8 cellular contexts compared by ENCODE assay signal in the genomic region with DNA sequence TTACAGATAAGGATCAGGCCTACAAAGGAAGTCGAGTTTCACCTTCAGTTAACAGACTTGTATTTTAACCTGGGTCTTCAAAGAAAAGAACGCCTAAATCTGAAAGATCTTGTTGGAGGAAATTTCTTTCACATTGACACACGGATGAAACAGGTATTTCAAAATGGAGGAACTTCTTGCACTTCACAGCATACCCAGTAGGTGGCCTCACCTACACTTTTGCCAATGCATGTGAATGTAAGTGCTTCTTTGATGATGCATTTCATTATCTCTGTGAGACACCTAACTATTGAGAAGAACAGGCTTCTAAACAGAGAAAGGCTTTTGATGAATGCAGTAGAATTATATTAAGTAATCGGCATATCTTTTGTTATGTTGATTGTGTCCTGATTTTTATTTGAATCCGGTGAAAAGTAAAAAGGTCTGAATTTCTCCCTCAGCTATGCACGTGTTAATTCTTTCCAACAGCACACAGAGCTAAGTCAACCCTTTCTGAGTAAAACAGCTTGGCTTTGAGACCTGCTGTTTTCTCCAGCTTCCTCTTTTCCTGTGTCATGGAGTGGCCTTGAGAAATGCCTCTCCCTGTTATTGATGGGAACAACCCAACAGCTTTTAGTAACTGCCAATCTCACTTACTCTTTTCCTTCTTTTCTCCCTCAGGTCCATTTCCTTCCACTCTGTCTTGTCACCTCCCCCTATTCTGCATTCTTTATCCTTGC.
DNase-seq lines count a peak whose midpoint lies in the region; ATAC-seq and TF ChIP-seq lines count a peak whose summit lies in the region.

No MANE protein-coding gene starts in this region.

- H4K5ac ChIP-seq in mesendoderm (ENCODE audit: low read length), result no peak overlapping the region

- ATAC-seq in GM18520 (IDR thresholded peaks at IDR 0.05; ENCODE audit: unreplicated experiment) (peak; percentile 98), HG02938 (IDR thresholded peaks at IDR 0.05; ENCODE audit: unreplicated experiment) (peak; percentile 98), body of pancreas (peak; percentile 45)

- H4K8ac ChIP-seq in mesendoderm (ENCODE audit: low read depth, low read length), result no peak overlapping the region

- no peak overlapping the region for H3K23ac ChIP-seq in mesendoderm (ENCODE audit: low read length)

- no peak overlapping the region for H2BK5ac ChIP-seq in mesendoderm (ENCODE audit: low read length)

- H2BK120ac ChIP-seq in mesendoderm (ENCODE audit: low read depth, low read length), result no peak overlapping the region

- H3K4me1 ChIP-seq in body of pancreas (no peaks in the 10 kb centered on the region), mesendoderm (ENCODE audit: control insufficient read depth, low read depth, low read length) (no peaks in the 10 kb centered on the region), tibial artery (no peaks in the 10 kb centered on the region)

- no peaks in the 10 kb centered on the region for H3K79me1 ChIP-seq in mesendoderm (ENCODE audit: low read length)

- no peak overlapping the region for H3K56ac ChIP-seq in mesendoderm (ENCODE audit: low read length)

- no peak overlapping the region for H3K9ac ChIP-seq in mesendoderm (ENCODE audit: low read length)

- H3K27ac ChIP-seq in body of pancreas (no peak overlapping the region), mesendoderm (ENCODE audit: low read depth, low read length) (no peak overlapping the region), tibial artery (no peak overlapping the region)

- H3K9me3 ChIP-seq in body of pancreas (no peaks in the 10 kb centered on the region), tibial artery (peaks cover 0 to 7% (median 0%) of the 10 kb centered on the region in 3 donors)

- H3K27me3 ChIP-seq in body of pancreas, result no peaks in the 10 kb centered on the region
- no peaks in the 10 kb centered on the region for H3K27me3 ChIP-seq in mesendoderm (ENCODE audit: insufficient read depth, low read length, poor library complexity)
- H3K27me3 ChIP-seq in tibial artery, result no peaks in the 10 kb centered on the region

- H3K4me3 ChIP-seq in body of pancreas, result no peak overlapping the region
- no peak overlapping the region for H3K4me3 ChIP-seq in mesendoderm (ENCODE audit: low read length)
- no peak overlapping the region for H3K4me3 ChIP-seq in tibial artery

- H3K36me3 ChIP-seq in body of pancreas (replicated peaks in 1 of 2; ENCODE audit: insufficient read depth in 1 of 2, low read depth in 2 of 2) (no peaks in the 10 kb centered on the region), mesendoderm (ENCODE audit: control insufficient read depth, insufficient read depth, low read length) (no peaks in the 10 kb centered on the region), tibial artery (no peaks in the 10 kb centered on the region)

- no peak overlapping the region for H2BK15ac ChIP-seq in mesendoderm (replicated peaks; ENCODE audit: low read depth)

- no peak overlapping the region for H3K4ac ChIP-seq in mesendoderm (ENCODE audit: low read depth, low read length)

- no peak overlapping the region for H3K4me2 ChIP-seq in mesendoderm (ENCODE audit: low read length)

- no peaks in the 10 kb centered on the region for H3K79me2 ChIP-seq in mesendoderm (ENCODE audit: control insufficient read depth, insufficient read depth, low read length)

- no peak overlapping the region for H2AK5ac ChIP-seq in mesendoderm (ENCODE audit: low read length)

- intact Hi-C loops in body of pancreas (cut with DNase I) (no loop called here), tibial artery (cut with DNase I; ENCODE audit: low total_unique reads) (no loop called here)

- WGBS in body of pancreas, 2 donors, result 14 to 31% methylated on average over 6 of the region's 6 CpGs
- no CpG with 5 or more reads among the region's 6 CpGs for WGBS in mesendoderm (ENCODE audit: extremely low coverage, insufficient coverage, low lambda C conversion rate)

- H3K18ac ChIP-seq in mesendoderm (ENCODE audit: low read length), result no peak overlapping the region

- TF ChIP-seq POLR2A in body of pancreas (IDR thresholded peaks at IDR 0.05), result no peak

- TF ChIP-seq CTCF in body of pancreas (IDR thresholded peaks at IDR 0.05) (peak; percentile 13 to 41 (median 36)), tibial artery (IDR thresholded peaks at IDR 0.05) (peak in 1 of 2 experiments; percentile 17)

- DNase-seq in COR-L47 (lab: John Stamatoyannopoulos, UW), result peak; percentile 35
- peak; percentile 23 for DNase-seq in NCI-H2029 (lab: John Stamatoyannopoulos, UW)
- peak; percentile 17 to 27 (median 21) for DNase-seq in body of pancreas
- DNase-seq in mesendoderm, result peak; percentile 77
- DNase-seq in DMS79 treated with DMSO at 0.1 percent for 48 hours (lab: John Stamatoyannopoulos, UW), result no peak
- DNase-seq in tibial artery, result no peak

Comparison
In these comparisons a context has a peak if more than half of its experiments do, and no peak if none do; other contexts are left out.
1. DNase-seq: peak in COR-L47 (single experiment), NCI-H2029 (single experiment), body of pancreas (4 of 4) and mesendoderm (single experiment); none in DMS79 treated with DMSO at 0.1 percent for 48 hours (single experiment) and tibial artery (0 of 2).
2. ATAC-seq: peak in every context shown above with its lines; median percentile 98 in GM18520; 98 in HG02938; 45 in body of pancreas.